In the genomic region with DNA sequence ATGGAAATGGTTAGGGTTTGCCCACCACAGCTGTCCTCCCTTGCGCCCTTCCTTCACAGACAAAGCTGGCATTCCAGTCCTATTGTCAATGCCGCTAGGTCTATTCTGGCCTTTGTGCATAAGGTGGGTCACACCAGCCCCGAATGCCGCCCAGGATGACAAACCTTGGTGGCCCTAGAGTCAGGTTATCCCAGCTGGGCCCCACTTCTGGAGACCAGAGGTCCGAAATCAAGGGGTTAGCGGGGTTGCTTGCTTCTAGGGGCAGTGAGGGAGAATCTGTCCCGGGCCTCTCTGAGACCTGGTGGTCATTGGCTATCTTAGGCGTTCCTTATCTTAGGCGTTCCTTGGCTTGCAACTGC, we compare ENCODE assay signal across 13 cellular contexts.
DNase-seq lines count a peak whose midpoint lies in the region; ATAC-seq and TF ChIP-seq lines count a peak whose summit lies in the region.
"Had no signal": no experiment of that assay in that cellular context is flagged by ENCODE, and none has a peak within 500 bp of the region (broad histone marks: within the 10 kb centered on the region; RNA-seq: fewer than 3 reads in every experiment).

No MANE protein-coding gene starts in this region.

- no peaks in the 10 kb centered on the region for H3K36me3 ChIP-seq in left ventricle myocardium inferior
- H3K36me3 ChIP-seq in naive thymus-derived CD4-positive, alpha-beta T cell (ENCODE audit: control insufficient read depth in 2 of 3, insufficient read depth in 3 of 3, low read length in 3 of 3) = no peaks in the 10 kb centered on the region
- H3K36me3 ChIP-seq: cardiac muscle cell, left lung, upper lobe of left lung had no signal

- H3K4me1 ChIP-seq in left ventricle myocardium inferior = peaks cover 18% of the 10 kb centered on the region
- peaks cover 5 to 6% of the 10 kb centered on the region in 2 donors for H3K4me1 ChIP-seq in naive thymus-derived CD4-positive, alpha-beta T cell (ENCODE audit: control insufficient read depth in 2 of 2, insufficient read depth in 2 of 2, low read length in 2 of 2)

- H3K4me3 ChIP-seq in left ventricle myocardium inferior = peak overlapping the region; percentile 71
- no peak overlapping the region for H3K4me3 ChIP-seq in naive thymus-derived CD4-positive, alpha-beta T cell (ENCODE audit: low read length)

- TF ChIP-seq CTCF in left ventricle myocardium inferior (IDR thresholded peaks at IDR 0.05; ENCODE audit: borderline replicate concordance) = no peak
- TF ChIP-seq CTCF in type B pancreatic cell (conservative IDR thresholded peaks at IDR 0.05) = no peak

- no peak overlapping the region for H3K27ac ChIP-seq in left ventricle myocardium inferior (replicated peaks)
- no peak overlapping the region for H3K27ac ChIP-seq in naive thymus-derived CD4-positive, alpha-beta T cell (ENCODE audit: low read depth, low read length)
- H3K27ac ChIP-seq: cardiac muscle cell had no signal

- CTCF ChIA-PET in naive thymus-derived CD4-positive, alpha-beta T cell (lab: Charles Lee) = no interaction called here

- H3K27me3 Mint-ChIP-seq in activated naive CD8-positive, alpha-beta T cell treated with anti-CD3 and anti-CD28 coated beads, Interleukin-2, amount 10 ng/mL, durations not matched to agents 7 days and 5 days = peaks cover 63% of the 10 kb centered on the region
- peaks cover 47 to 67% (median 54%) of the 10 kb centered on the region in 5 donors for H3K27me3 Mint-ChIP-seq in naive thymus-derived CD4-positive, alpha-beta T cell
- H3K27me3 Mint-ChIP-seq in type B pancreatic cell (peaks cover 15% of the 10 kb centered on the region), immature natural killer cell (ENCODE audit: low read depth in 3 of 3) (peaks cover 11 to 16% (median 16%) of the 10 kb centered on the region in 3 donors)

- H3K9me3 Mint-ChIP-seq in activated naive CD8-positive, alpha-beta T cell treated with anti-CD3 and anti-CD28 coated beads, Interleukin-2, amount 10 ng/mL, durations not matched to agents 7 days and 5 days = peaks cover 2% of the 10 kb centered on the region
- peaks cover 0 to 2% (median 0%) of the 10 kb centered on the region in 11 donors for H3K9me3 Mint-ChIP-seq in naive thymus-derived CD4-positive, alpha-beta T cell
- H3K9me3 Mint-ChIP-seq in type B pancreatic cell (no peaks in the 10 kb centered on the region), immature natural killer cell (peaks cover 0 to 2% (median 0%) of the 10 kb centered on the region in 6 donors)
- H3K9me3 Mint-ChIP-seq: activated naive CD4-positive, alpha-beta T cell treated with anti-CD3 and anti-CD28 coated beads, Interleukin-2, amount 10 ng/mL, durations not matched to agents 7 days and 5 days had no signal

- H3K27ac Mint-ChIP-seq in activated naive CD8-positive, alpha-beta T cell treated with anti-CD3 and anti-CD28 coated beads, Interleukin-2, amount 10 ng/mL, durations not matched to agents 7 days and 5 days = no peak overlapping the region
- no peak overlapping the region for H3K27ac Mint-ChIP-seq in naive thymus-derived CD4-positive, alpha-beta T cell
- peak overlapping the region; percentile 51 for H3K27ac Mint-ChIP-seq in type B pancreatic cell
- H3K27ac Mint-ChIP-seq in immature natural killer cell = no peak overlapping the region
- H3K27ac Mint-ChIP-seq: activated CD8-positive, alpha-beta memory T cell treated with anti-CD3 and anti-CD28 coated beads, Interleukin-2, amount 10 ng/mL, durations not matched to agents 7 days and 5 days; activated naive CD4-positive, alpha-beta T cell treated with anti-CD3 and anti-CD28 coated beads, Interleukin-2, amount 10 ng/mL, durations not matched to agents 7 days and 5 days had no signal

- H3K4me3 Mint-ChIP-seq in activated naive CD8-positive, alpha-beta T cell treated with anti-CD3 and anti-CD28 coated beads, Interleukin-2, amount 10 ng/mL, durations not matched to agents 7 days and 5 days = peak overlapping the region; percentile 31
- H3K4me3 Mint-ChIP-seq in naive thymus-derived CD4-positive, alpha-beta T cell = peak overlapping the region in 9 of 10 donors; percentile 3 to 87 (median 43)
- H3K4me3 Mint-ChIP-seq in type B pancreatic cell (peak overlapping the region; percentile 70), immature natural killer cell (peak overlapping the region in 2 of 5 donors; percentile 15 to 22)

- H3K27me3 ChIP-seq in left ventricle myocardium inferior (ENCODE audit: low read depth) = peaks cover 65% of the 10 kb centered on the region
- no peaks in the 10 kb centered on the region for H3K27me3 ChIP-seq in naive thymus-derived CD4-positive, alpha-beta T cell (ENCODE audit: control insufficient read depth in 2 of 2, insufficient read depth in 2 of 2, low read length in 2 of 2)

- no peak for ATAC-seq in left ventricle myocardium superior
- no peak for ATAC-seq in activated naive CD8-positive, alpha-beta T cell treated with anti-CD3 and anti-CD28 coated beads, Interleukin-2, amount 10 ng/mL, durations not matched to agents 7 days and 5 days (ENCODE audit: low read depth)
- no peak for ATAC-seq in naive thymus-derived CD4-positive, alpha-beta T cell

- POLR2A ChIA-PET in activated naive CD8-positive, alpha-beta T cell treated with anti-CD3 and anti-CD28 coated beads, Interleukin-2, amount 10 ng/mL, durations not matched to agents 7 days and 5 days (lab: Charles Lee) = interaction anchor here (1.3 kb wide), 1 partner anchor 599 kb away, joined by 3 read pairs; no protein-coding TSS in a partner anchor
- POLR2A ChIA-PET in naive thymus-derived CD4-positive, alpha-beta T cell (lab: Charles Lee) = no interaction called here

- DNase-seq in left ventricle myocardium inferior = no peak
- DNase-seq in left ventricle myocardium superior = no peak
- no peak for DNase-seq in activated naive CD8-positive, alpha-beta T cell treated with anti-CD3 and anti-CD28 coated beads, Interleukin-2, amount 10 ng/mL, durations not matched to agents 7 days and 5 days
- no peak for DNase-seq in naive thymus-derived CD4-positive, alpha-beta T cell
- no peak for DNase-seq in type B pancreatic cell (ENCODE audit: extremely low spot score, unreplicated experiment)
- DNase-seq in DMS79 treated with DMSO at 0.1 percent for 48 hours (lab: John Stamatoyannopoulos, UW) = no peak
- DNase-seq in immature natural killer cell = no peak
- DNase-seq in C1 segment of cervical spinal cord (lab: John Stamatoyannopoulos, UW) = no peak

- H3K36me3 Mint-ChIP-seq in activated naive CD8-positive, alpha-beta T cell treated with anti-CD3 and anti-CD28 coated beads, Interleukin-2, amount 10 ng/mL, durations not matched to agents 7 days and 5 days = peaks cover 2% of the 10 kb centered on the region
- no peaks in the 10 kb centered on the region for H3K36me3 Mint-ChIP-seq in naive thymus-derived CD4-positive, alpha-beta T cell
- H3K36me3 Mint-ChIP-seq in type B pancreatic cell = no peaks in the 10 kb centered on the region
- H3K36me3 Mint-ChIP-seq in immature natural killer cell = no peaks in the 10 kb centered on the region
- H3K36me3 Mint-ChIP-seq: activated CD8-positive, alpha-beta memory T cell treated with anti-CD3 and anti-CD28 coated beads, Interleukin-2, amount 10 ng/mL, durations not matched to agents 7 days and 5 days had no signal

- H3K4me1 Mint-ChIP-seq in activated naive CD8-positive, alpha-beta T cell treated with anti-CD3 and anti-CD28 coated beads, Interleukin-2, amount 10 ng/mL, durations not matched to agents 7 days and 5 days = peaks cover 14% of the 10 kb centered on the region
- H3K4me1 Mint-ChIP-seq in naive thymus-derived CD4-positive, alpha-beta T cell = peaks cover 8 to 28% (median 20%) of the 10 kb centered on the region in 7 donors
- H3K4me1 Mint-ChIP-seq in type B pancreatic cell (ENCODE audit: unreplicated experiment) (peaks cover 18% of the 10 kb centered on the region), immature natural killer cell (peaks cover 8 to 10% of the 10 kb centered on the region in 2 donors)

- intact Hi-C loops in left ventricle myocardium inferior (cut with micrococcal nuclease) (no loop called here), left ventricle myocardium superior (cut with micrococcal nuclease) (no loop called here)
- intact Hi-C loops in naive thymus-derived CD4-positive, alpha-beta T cell (cut with micrococcal nuclease) = loop anchor here in 1 of 2 donors (1.0 to 2.0 kb wide), 4 partner anchors 126 to 639 kb away; partner anchors contain the start of genes COG1 and SLC39A11

- no peaks in the 10 kb centered on the region for H3K9me3 ChIP-seq in left ventricle myocardium inferior (replicated peaks)
- H3K9me3 ChIP-seq in naive thymus-derived CD4-positive, alpha-beta T cell (ENCODE audit: control insufficient read depth in 2 of 3, low read length in 3 of 3) = no peaks in the 10 kb centered on the region
- H3K9me3 ChIP-seq: left lung, upper lobe of left lung had no signal
